Comparison of ENCODE assay signal across 8 cellular contexts in genomic region chr11:75536786-75537629, GRCh38. TPM values are rescaled to one million over a fixed set of nuclear protein-coding genes. Genes with fewer than 3 reads are reported as not detected.
DNase-seq lines count a peak whose midpoint lies in the region; ATAC-seq, FAIRE-seq and TF ChIP-seq lines count a peak whose summit lies in the region.

No MANE protein-coding gene starts in this region.

- CTCF ChIA-PET in A549 (lab: Yijun Ruan, JAX), result interaction anchor here (0.9 to 11.6 kb wide), 8 partner anchors 10 to 257 kb away, joined by 3 to 172 read pairs (median 6); no protein-coding TSS in a partner anchor

- no peaks in the 10 kb centered on the region for H3K9me3 ChIP-seq in A549

- TF ChIP-seq RAD21 in A549 (conservative IDR thresholded peaks at IDR 0.05 in 1 of 2, IDR thresholded peaks at IDR 0.05 in 1 of 2), result no peak

- H3K27ac Mint-ChIP-seq in T-helper 2 cell treated with Interferon-gamma antibody and Interleukin-4, amounts not matched to agents 5 μg/mL and 100 μg/mL, for 36 hours, result peak overlapping the region; percentile 29
- peak overlapping the region; percentile 29 for H3K27ac Mint-ChIP-seq in memory B cell

- peaks cover 42% of the 10 kb centered on the region for H3K4me1 Mint-ChIP-seq in T-helper 2 cell treated with Interferon-gamma antibody and Interleukin-4, amounts not matched to agents 5 μg/mL and 100 μg/mL, for 36 hours (ENCODE audit: low read depth)
- peaks cover 32% of the 10 kb centered on the region for H3K4me1 Mint-ChIP-seq in memory B cell

- no peak for FAIRE-seq in A549 (lab: Jason Lieb, UNC)

- peak overlapping the region in 1 of 2 experiments; percentile 32; a peak in 2 of 6 replicates for H3K27ac ChIP-seq in A549

- no peak for TF ChIP-seq EP300 in A549 (IDR thresholded peaks at IDR 0.05)

- H3K4me3 ChIP-seq in A549, result no peak overlapping the region

- no peaks in the 10 kb centered on the region for H3K9me3 Mint-ChIP-seq in T-helper 2 cell treated with Interferon-gamma antibody and Interleukin-4, amounts not matched to agents 5 μg/mL and 100 μg/mL, for 36 hours
- H3K9me3 Mint-ChIP-seq in memory B cell, result no peaks in the 10 kb centered on the region

- peaks cover 28% of the 10 kb centered on the region for H3K4me1 ChIP-seq in A549

- DNase-seq in A549 (ENCODE audit: low read depth in 1 of 2, low spot score in 1 of 2), result peak in 1 of 2 experiments; percentile 60
- peak; percentile 74 for DNase-seq in T-helper 2 cell treated with Interferon-gamma antibody and Interleukin-4, amounts not matched to agents 5 μg/mL and 100 μg/mL, for 36 hours (ENCODE audit: low spot score)
- peak; percentile 51 to 61 for DNase-seq in memory B cell (ENCODE audit: low spot score in 2 of 2)
- no peak for DNase-seq in NCI-H1694 treated with DMSO at 0.1 percent for 48 hours (lab: John Stamatoyannopoulos, UW)
- no peak for DNase-seq in SW 1271 (lab: John Stamatoyannopoulos, UW)
- no peak for DNase-seq in EL

- no peaks in the 10 kb centered on the region for H3K36me3 Mint-ChIP-seq in T-helper 2 cell treated with Interferon-gamma antibody and Interleukin-4, amounts not matched to agents 5 μg/mL and 100 μg/mL, for 36 hours (ENCODE audit: low read depth)
- H3K36me3 Mint-ChIP-seq in memory B cell, result no peaks in the 10 kb centered on the region

- no peaks in the 10 kb centered on the region for H3K27me3 Mint-ChIP-seq in T-helper 2 cell treated with Interferon-gamma antibody and Interleukin-4, amounts not matched to agents 5 μg/mL and 100 μg/mL, for 36 hours (ENCODE audit: low read depth)
- peaks cover 15% of the 10 kb centered on the region for H3K27me3 Mint-ChIP-seq in memory B cell

- peak overlapping the region; percentile 9; the same call in 1 of the 3 replicates for H3K4me2 ChIP-seq in A549

- WGBS in A549 (ENCODE audit: missing lambda C conversion rate), result 71% methylated on average over 13 of the region's 13 CpGs

- TF ChIP-seq POLR2A in A549 (IDR thresholded peaks at IDR 0.05; ENCODE audit: low read length), result no peak

- no peak for TF ChIP-seq CTCF in A549 (IDR thresholded peaks at IDR 0.05)

- ATAC-seq in A549 (peak; percentile 10 to 40; a peak in 4 of 6 replicates), GM19023 (IDR thresholded peaks at IDR 0.05; ENCODE audit: unreplicated experiment) (peak; percentile 70), HG03108 (IDR thresholded peaks at IDR 0.05; ENCODE audit: unreplicated experiment) (peak; percentile 60), memory B cell (ENCODE audit: low read depth) (peak; percentile 86)

- no peak overlapping the region for H3K4me3 Mint-ChIP-seq in T-helper 2 cell treated with Interferon-gamma antibody and Interleukin-4, amounts not matched to agents 5 μg/mL and 100 μg/mL, for 36 hours
- peak overlapping the region; percentile 65 for H3K4me3 Mint-ChIP-seq in memory B cell

- POLR2A ChIA-PET in A549 (lab: Yijun Ruan, JAX), result no interaction called here

TF ChIP-seq in A549, 52 proteins besides CTCF, POLR2A, EP300 and RAD21:
- TF ChIP-seq RFX5 (IDR thresholded peaks at IDR 0.05) (no peak), BCL3 (IDR thresholded peaks at IDR 0.05) (no peak), NR3C1 (IDR thresholded peaks at IDR 0.05) (no peak), RNF2 (IDR thresholded peaks at IDR 0.05; ENCODE audit: borderline replicate concordance, low read depth) (no peak), ZFP36 (IDR thresholded peaks at IDR 0.05; ENCODE audit: borderline replicate concordance, partially characterized antibody) (no peak), JUNB (IDR thresholded peaks at IDR 0.05) (no peak), ATOH8 (CRISPR knock-in tag; IDR thresholded peaks at IDR 0.05; ENCODE audit: low read depth) (no peak), FOSL2 (IDR thresholded peaks at IDR 0.05) (no peak), FOSL2 (CRISPR knock-in tag; IDR thresholded peaks at IDR 0.05) (peak; percentile 47)
TF ChIP-seq in A549: peak in this region for 1.

RNA-seq across cellular contexts. Expression of gene GDPD5, which starts 11.3 kb away (rescaled TPM):
- polyA plus RNA-seq in A549 (2011; rRNA removed), result 3.9 and 4.7 TPM in 2 replicates
- 4.5 and 7.7 TPM in 2 replicates for polyA plus RNA-seq in A549 (2012; cell fraction: cytosol; rRNA removed)
- 27.2 and 29.2 TPM in 2 replicates for polyA plus RNA-seq in A549 (2012; cell fraction: nucleus; rRNA removed)
- 5.8 to 7.9 TPM (median 5.9 TPM) in 3 replicates for polyA plus RNA-seq in A549 (2017; fragmentation: RNase III; extraction: RNeasy Plus Mini Kit Qiagen cat#74134 plus additional on column Dnase treatment)
- polyA minus RNA-seq in A549 (2011; rRNA and poly(A)+ RNA removed), result 8.3 and 14.5 TPM in 2 replicates

RNA-seq across cellular contexts. Expression of gene SERPINH1, which starts 25.0 kb away (rescaled TPM):
- polyA plus RNA-seq in A549 (2011; rRNA removed), result 70.7 and 79.3 TPM in 2 replicates
- 113 and 144 TPM in 2 replicates for polyA plus RNA-seq in A549 (2012; cell fraction: cytosol; rRNA removed)
- 212 and 377 TPM in 2 replicates for polyA plus RNA-seq in A549 (2012; cell fraction: nucleus; rRNA removed)
- 151 to 162 TPM (median 151 TPM) in 3 replicates for polyA plus RNA-seq in A549 (2017; fragmentation: RNase III; extraction: RNeasy Plus Mini Kit Qiagen cat#74134 plus additional on column Dnase treatment)
- polyA minus RNA-seq in A549 (2011; rRNA and poly(A)+ RNA removed), result 48.4 and 51.1 TPM in 2 replicates

Comparison
In these comparisons a context has a peak if more than half of its experiments do, and no peak if none do; other contexts are left out.
1. ATAC-seq: peak in every context shown above with its lines; median percentile 86 in memory B cell; 70 in GM19023; 60 in HG03108; 25 in A549.
2. DNase-seq: peak in T-helper 2 cell treated with Interferon-gamma antibody and Interleukin-4, amounts not matched to agents 5 μg/mL and 100 μg/mL, for 36 hours (single experiment) and memory B cell (2 of 2); none in NCI-H1694 treated with DMSO at 0.1 percent for 48 hours (single experiment), SW 1271 (0 of 2) and EL (single experiment).